Comparison of ENCODE assay signal across 33 cellular contexts in the genomic region with DNA sequence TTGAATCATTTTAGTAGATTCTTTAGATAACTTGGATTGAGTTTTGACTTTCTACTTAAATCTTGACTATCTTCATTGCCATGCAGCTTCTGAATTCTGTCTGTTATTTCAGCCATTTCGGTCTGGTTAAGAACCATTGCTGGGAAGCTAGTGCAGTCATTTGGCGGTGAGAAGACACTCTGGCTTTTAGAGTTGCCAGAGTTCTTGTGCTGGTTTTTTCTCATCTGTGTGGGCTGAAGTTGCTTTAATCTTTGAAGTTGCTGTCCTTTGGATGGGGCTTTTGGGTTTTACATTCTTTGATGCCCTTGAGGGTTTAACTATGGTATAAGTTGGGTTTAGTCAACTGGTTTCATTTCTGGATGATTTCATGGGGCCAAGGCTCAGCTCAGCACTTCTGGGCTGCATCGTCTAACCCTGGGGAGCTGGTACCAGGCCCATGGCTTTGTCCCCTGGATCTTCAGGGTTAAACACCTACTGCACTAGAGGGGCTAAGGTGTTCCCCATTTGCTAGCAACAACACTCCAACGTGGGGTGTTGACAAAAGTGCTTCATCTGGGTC. TPM values are rescaled to one million over a fixed set of nuclear protein-coding genes. Genes with fewer than 3 reads are reported as not detected.
"Had no signal": no experiment of that assay in that cellular context is flagged by ENCODE, and none has a peak within 500 bp of the region (broad histone marks: within the 10 kb centered on the region; RNA-seq: fewer than 3 reads in every experiment).

No MANE protein-coding gene starts in this region.

- H3K9ac ChIP-seq: SK-N-SH had no signal

- H3K36me3 Mint-ChIP-seq: activated naive CD8-positive, alpha-beta T cell had no signal

- H3K9me3 Mint-ChIP-seq: activated naive CD4-positive, alpha-beta T cell treated with anti-CD3 and anti-CD28 coated beads for 36 hours; activated T-helper 2 cell treated with anti-CD3 and anti-CD28 coated beads, Interferon-gamma antibody, Interleukin-2, Interleukin-4, amounts not matched to agents 10 μg/mL and 5 μg/mL and 100 μg/mL, durations not matched to agents 14 hours and 24 hours and 36 hours; T-helper 1 cell treated with Interleukin-12 subunit alpha and Interleukin-12 subunit beta and Interleukin-4 antibody, amounts not matched to agents 30 μg/mL and 1 μg/mL, for 36 hours; T-helper 2 cell treated with Interferon-gamma antibody and Interleukin-4, amounts not matched to agents 5 μg/mL and 100 μg/mL, for 36 hours had no signal

- FAIRE-seq: TTC549 had no signal

- DNase-seq: activated CD8-positive, alpha-beta memory T cell treated with anti-CD3 and anti-CD28 coated beads, Interleukin-2, amount 50 U/mL, for 4 hours; activated gamma-delta T cell; activated naive CD4-positive, alpha-beta T cell treated with anti-CD3 and anti-CD28 coated beads for 36 hours; activated T-cell treated with anti-CD3 and anti-CD28 coated beads, Interleukin-2, amount 50 U/mL, for 48 hours; amygdala; body of pancreas; Kasumi-1; KG1; MG63; NCI-H1048; NCI-H1105 treated with DMSO at 0.1 percent for 48 hours; NCI-H1436; NCI-H1694; NCI-H2029; NCI-H510A; NCI-H526; NCI-H748 treated with DMSO at 0.1 percent for 48 hours; NK-92 treated with Interleukin-12 subunit alpha and Interleukin-12 subunit beta, amount 100 ng/mL, for 24 hours; PC-3; Peyer's patch; RPMI8226; SHP77 treated with DMSO at 0.1 percent for 48 hours; SK-N-SH had no signal

- ATAC-seq: body of pancreas, PC-3 had no signal

- H3K9me3 ChIP-seq: ascending aorta, body of pancreas, breast epithelium, MG63, Peyer's patch, SJSA1, SK-N-SH had no signal

- H3K27ac Mint-ChIP-seq: activated naive CD4-positive, alpha-beta T cell treated with anti-CD3 and anti-CD28 coated beads for 36 hours; activated naive CD8-positive, alpha-beta T cell; activated T-helper 2 cell treated with anti-CD3 and anti-CD28 coated beads, Interferon-gamma antibody, Interleukin-2, Interleukin-4, amounts not matched to agents 10 μg/mL and 5 μg/mL and 100 μg/mL, durations not matched to agents 14 hours and 24 hours and 36 hours; T-helper 1 cell treated with Interleukin-12 subunit alpha and Interleukin-12 subunit beta and Interleukin-4 antibody, amounts not matched to agents 30 μg/mL and 1 μg/mL, for 36 hours; T-helper 2 cell treated with Interferon-gamma antibody and Interleukin-4, amounts not matched to agents 5 μg/mL and 100 μg/mL, for 36 hours had no signal

- H3K27me3 ChIP-seq: ascending aorta, body of pancreas, breast epithelium, Peyer's patch, SJSA1 had no signal

- H3K4me1 ChIP-seq: breast epithelium, Peyer's patch had no signal

- H3K27ac ChIP-seq: ascending aorta, body of pancreas, breast epithelium, Peyer's patch, SJSA1 had no signal

- H3K4me2 ChIP-seq: SK-N-SH had no signal

- H3K4me3 Mint-ChIP-seq: activated naive CD4-positive, alpha-beta T cell treated with anti-CD3 and anti-CD28 coated beads for 36 hours; activated naive CD8-positive, alpha-beta T cell; T-helper 1 cell treated with Interleukin-12 subunit alpha and Interleukin-12 subunit beta and Interleukin-4 antibody, amounts not matched to agents 30 μg/mL and 1 μg/mL, for 36 hours; T-helper 2 cell treated with Interferon-gamma antibody and Interleukin-4, amounts not matched to agents 5 μg/mL and 100 μg/mL, for 36 hours had no signal

- H3K36me3 ChIP-seq: ascending aorta, breast epithelium, MG63, Peyer's patch, SJSA1 had no signal

- H3K4me3 ChIP-seq: ascending aorta, body of pancreas, breast epithelium, MG63, Peyer's patch, SJSA1 had no signal

RNA-seq across cellular contexts. Expression of a gene that starts 10.0 kb away (rescaled TPM):
- total RNA-seq: activated naive CD4-positive, alpha-beta T cell treated with anti-CD3 and anti-CD28 coated beads for 36 hours; ascending aorta; body of pancreas; breast epithelium; cardiac septum; PC-3; Peyer's patch; SJSA1 had no signal

RNA-seq across cellular contexts. Expression of a gene that starts 13.5 kb away (rescaled TPM):
- total RNA-seq: activated naive CD4-positive, alpha-beta T cell treated with anti-CD3 and anti-CD28 coated beads for 36 hours; activated T-helper 2 cell treated with anti-CD3 and anti-CD28 coated beads, Interferon-gamma antibody, Interleukin-2, Interleukin-4, amounts not matched to agents 10 μg/mL and 5 μg/mL and 100 μg/mL, durations not matched to agents 14 hours and 24 hours and 36 hours; ascending aorta; body of pancreas; breast epithelium; cardiac septum; PC-3; Peyer's patch; SJSA1 had no signal
- polyA plus RNA-seq: adipose tissue, SK-N-SH had no signal
